Comparison of ENCODE assay signal across 8 cellular contexts in the genomic region with DNA sequence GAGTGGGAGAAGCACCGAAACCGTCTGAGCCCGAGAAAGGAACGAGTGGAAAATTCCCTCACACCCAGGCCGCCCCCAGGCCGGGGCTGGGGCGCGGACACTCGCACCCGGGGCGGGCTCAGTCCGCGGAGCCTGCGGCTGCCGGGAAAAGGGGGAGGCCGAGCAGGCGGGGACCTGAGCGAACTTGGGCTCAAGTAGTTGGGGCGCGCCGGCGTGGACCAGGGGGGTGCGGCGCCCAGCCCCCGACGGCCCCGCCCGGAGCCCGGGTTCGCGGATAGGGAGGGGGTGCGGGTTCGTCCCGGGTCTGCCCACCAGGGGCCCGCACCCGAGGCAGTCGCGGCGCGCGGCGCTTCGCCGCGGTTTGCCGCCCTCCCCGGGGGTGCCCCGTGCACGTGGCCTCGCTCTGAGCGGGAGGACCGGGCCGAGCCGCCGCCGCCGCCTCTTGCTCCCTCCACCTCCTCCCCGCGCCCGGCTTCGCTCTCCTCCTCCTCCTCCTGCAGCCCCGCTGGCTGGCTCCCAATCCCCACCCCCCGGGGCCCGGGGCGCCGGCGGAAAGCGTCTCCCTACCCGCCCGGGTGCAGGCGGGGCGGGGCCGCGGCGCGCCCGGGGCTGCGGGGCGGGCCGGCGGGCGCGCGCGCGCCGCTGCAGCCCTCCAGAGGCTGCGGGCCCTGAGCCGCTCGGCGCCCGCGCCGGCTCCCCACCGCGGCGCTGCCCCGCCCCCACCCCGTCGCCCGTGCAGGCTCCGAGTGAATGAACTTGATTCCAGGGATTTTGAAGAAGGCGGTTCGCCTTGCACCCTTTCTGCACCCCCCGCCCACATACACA. TPM values are rescaled to one million over a fixed set of nuclear protein-coding genes. Genes with fewer than 3 reads are reported as not detected.
DNase-seq lines count a peak whose midpoint lies in the region; ATAC-seq, FAIRE-seq and TF ChIP-seq lines count a peak whose summit lies in the region.

No MANE protein-coding gene starts in this region.

- no peaks in the 10 kb centered on the region for H3K9me3 ChIP-seq in spleen

- H3K36me3 ChIP-seq in spleen = no peaks in the 10 kb centered on the region

- ATAC-seq in GM18868 (IDR thresholded peaks at IDR 0.05; ENCODE audit: unreplicated experiment) = peak; percentile 30

- CTCF ChIA-PET in RWPE1 (lab: Yijun Ruan, JAX) = interaction anchor here (0.6 to 0.7 kb wide), 3 partner anchors 113 to 647 kb away, joined by 3 to 6 read pairs (median 5); no protein-coding TSS in a partner anchor

- POLR2A ChIA-PET in RWPE1 (lab: Yijun Ruan, JAX; ENCODE audit: low non-redundant PET) = interaction anchor here (0.6 to 0.9 kb wide), 3 partner anchors 26 to 601 kb away, joined by 3 to 6 read pairs (median 3); no protein-coding TSS in a partner anchor

- no peak for TF ChIP-seq POLR2A in spleen (IDR thresholded peaks at IDR 0.05)

- peak overlapping the region; percentile 42 to 79 (median 55) for H3K4me3 ChIP-seq in spleen

- peaks cover 0 to 76% (median 24%) of the 10 kb centered on the region in 7 donors for H3K27me3 ChIP-seq in spleen (replicated peaks in 1 of 7)

- DNase-seq in Ammon's horn (ENCODE audit: low spot score) = peak; percentile 90
- peak; percentile 38 for DNase-seq in HTR-8/SVneo (ENCODE audit: insufficient read length, low spot score)
- peak; percentile 69 for DNase-seq in RWPE1 (ENCODE audit: low spot score)
- DNase-seq in kidney tubule cell (ENCODE audit: low spot score) = peak; percentile 91
- peak; percentile 85 for DNase-seq in spleen
- DNase-seq in OCI-M1 (lab: John Stamatoyannopoulos, UW) = no peak

- TF ChIP-seq CTCF in RWPE1 (conservative IDR thresholded peaks at IDR 0.05; ENCODE audit: low read depth) (no peak), spleen (IDR thresholded peaks at IDR 0.05 in 8 of 11, conservative IDR thresholded peaks at IDR 0.05 in 3 of 11) (peak in 1 of 11 experiments; percentile 22)

- no peak for FAIRE-seq in HTR-8/SVneo (lab: Jason Lieb, UNC)

- intact Hi-C loops in spleen (cut with DNase I; ENCODE audit: low total_unique reads) = loop anchor here (10.0 kb wide), 1 partner anchor 220 kb away; no protein-coding TSS in a partner anchor

- 0 to 4% (median 1%) methylated on average over 19 to 105 of the region's 105 CpGs for WGBS in spleen, 5 donors

- peak overlapping the region; percentile 100 for H3K27ac ChIP-seq in RWPE1
- H3K27ac ChIP-seq in cingulate gyrus (ENCODE audit: low read depth, low read length) = peak overlapping the region; percentile 93
- H3K27ac ChIP-seq in spleen = peak overlapping the region; percentile 75 to 95 (median 91)

- H3K4me1 ChIP-seq in spleen = peaks cover 3 to 77% (median 40%) of the 10 kb centered on the region in 6 donors

RNA-seq across cellular contexts. Expression of gene NFIB, which starts 1.2 kb away (rescaled TPM):
- total RNA-seq in spleen = 10 to 100 TPM; 45.1 to 96.8 (median 56.3) TPM
- polyA plus RNA-seq in spleen = 1 to 10 TPM; 3.6 to 5.6 (median 3.6) TPM
